In the genomic region with DNA sequence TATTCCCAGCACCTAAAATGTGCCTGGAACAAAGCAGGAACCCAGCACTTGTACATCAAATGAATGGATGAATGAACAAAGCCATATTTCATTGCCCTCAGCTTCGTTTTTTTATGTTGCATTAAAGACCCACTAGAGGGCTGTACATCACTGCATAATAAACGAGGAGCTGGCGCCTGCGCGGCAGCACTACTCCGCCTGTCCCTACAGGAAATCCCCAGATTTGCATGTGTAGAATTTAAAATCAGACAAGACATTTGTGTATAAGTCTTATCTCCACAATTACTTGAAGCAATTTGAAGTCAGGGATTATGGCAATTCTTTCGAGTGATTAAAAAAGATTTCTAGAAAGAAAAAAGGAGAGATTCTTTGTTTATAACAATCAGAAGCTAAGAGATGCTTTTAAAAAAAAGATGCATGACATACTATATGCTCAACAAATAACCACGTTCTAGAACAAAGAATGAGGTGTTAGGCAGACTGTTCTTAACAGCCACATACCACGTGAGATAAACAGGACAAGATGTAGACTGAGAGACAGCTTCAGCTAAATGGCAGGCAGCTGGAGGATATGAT, we compare ENCODE assay signal across 8 cellular contexts. TPM values are rescaled to one million over a fixed set of nuclear protein-coding genes. Genes with fewer than 3 reads are reported as not detected.
DNase-seq lines count a peak whose midpoint lies in the region; ATAC-seq and TF ChIP-seq lines count a peak whose summit lies in the region.

No MANE protein-coding gene starts in this region.

- H3K27me3 ChIP-seq in GM23248 (replicated peaks; ENCODE audit: insufficient read depth), result no peaks in the 10 kb centered on the region
- H3K27me3 ChIP-seq in Karpas-422 (ENCODE audit: low read length), result no peaks in the 10 kb centered on the region
- no peaks in the 10 kb centered on the region for H3K27me3 ChIP-seq in PC-3 (ENCODE audit: low read length)

- H3K4me2 ChIP-seq in GM23248 (ENCODE audit: unreplicated experiment) (peak overlapping the region; percentile 18), Karpas-422 (ENCODE audit: low read depth, low read length, poor library complexity, severe bottlenecking) (peak overlapping the region; percentile 54), PC-3 (ENCODE audit: low read length) (peak overlapping the region; percentile 17; the same call in 1 of the 2 replicates)

- H3K27ac ChIP-seq in GM23248 (no peak overlapping the region), Karpas-422 (ENCODE audit: low read length) (no peak overlapping the region), PC-3 (ENCODE audit: low read length) (no peak overlapping the region)

- H3K9ac ChIP-seq in GM23248 (no peak overlapping the region), Karpas-422 (ENCODE audit: low read length) (no peak overlapping the region), PC-3 (ENCODE audit: low read length) (no peak overlapping the region)

- H3K79me2 ChIP-seq in GM23248 (ENCODE audit: insufficient read depth) (no peaks in the 10 kb centered on the region), Karpas-422 (ENCODE audit: low read length) (no peaks in the 10 kb centered on the region), PC-3 (ENCODE audit: low read length) (no peaks in the 10 kb centered on the region)

- no peak overlapping the region for H3K4me3 ChIP-seq in GM23248
- H3K4me3 ChIP-seq in Karpas-422 (ENCODE audit: low read length), result no peak overlapping the region
- no peak overlapping the region for H3K4me3 ChIP-seq in PC-3 (ENCODE audit: low read length)

- in situ Hi-C loops in GM23248 (cut with MboI), result loop anchor here (10.0 to 25.0 kb wide), 2 partner anchors 331 to 774 kb away; no protein-coding TSS in a partner anchor

- TF ChIP-seq CTCF in PC-3 (conservative IDR thresholded peaks at IDR 0.05; ENCODE audit: low read depth, low read length) (peak; percentile 91), nephron progenitor cell (IDR thresholded peaks at IDR 0.05) (peak; percentile 65)

- H2AFZ ChIP-seq in GM23248, result peak overlapping the region; percentile 83
- H2AFZ ChIP-seq in Karpas-422 (ENCODE audit: low read length), result no peak overlapping the region
- peak overlapping the region; percentile 72 for H2AFZ ChIP-seq in PC-3 (ENCODE audit: low read length)

- H3K36me3 ChIP-seq in GM23248 (ENCODE audit: low read depth), result no peaks in the 10 kb centered on the region
- H3K36me3 ChIP-seq in Karpas-422 (ENCODE audit: insufficient read depth, low read length), result no peaks in the 10 kb centered on the region
- no peaks in the 10 kb centered on the region for H3K36me3 ChIP-seq in PC-3 (ENCODE audit: low read depth, low read length)

- CTCF ChIA-PET in PC-3 (lab: Charles Lee), result interaction anchor here (0.6 to 1.9 kb wide), 12 partner anchors 10 to 1812 kb away, joined by 3 to 32 read pairs (median 4); a partner anchor contains a TSS

- DNase-seq in EH (ENCODE audit: low read depth), result peak; percentile 86
- DNase-seq in GM23248, result peak; percentile 94
- DNase-seq in Karpas-422, result peak; percentile 94
- peak; percentile 94 for DNase-seq in PC-3
- DNase-seq in activated T-cell treated with anti-CD3 and anti-CD28 coated beads for 24 hours (ENCODE audit: low read depth), result peak; percentile 65
- DNase-seq in erythroblast (lab: John Stamatoyannopoulos, UW), result peak; percentile 88
- peak; percentile 63 for DNase-seq in nephron progenitor cell
- DNase-seq in stimulated activated naive CD8-positive, alpha-beta T cell treated with anti-CD3 and anti-CD28 coated beads, Interleukin-15, Interleukin-2, amounts not matched to agents 100 U/mL and 50 U/mL, for 24 hours, result peak; percentile 65

- no peak overlapping the region for H3K27ac Mint-ChIP-seq in nephron progenitor cell

- no peaks in the 10 kb centered on the region for H3K9me2 ChIP-seq in GM23248 (ENCODE audit: insufficient read depth)
- no peaks in the 10 kb centered on the region for H3K9me2 ChIP-seq in Karpas-422 (replicated peaks; ENCODE audit: insufficient read depth, low read length)
- H3K9me2 ChIP-seq in PC-3 (replicated peaks; ENCODE audit: low read length), result no peaks in the 10 kb centered on the region

- no peak overlapping the region for H3K4me3 Mint-ChIP-seq in nephron progenitor cell

- intact Hi-C loops in PC-3 (cut with micrococcal nuclease), result loop anchor here (1.0 to 10.0 kb wide), 9 partner anchors 149 to 775 kb away; a partner anchor contains a TSS

- POLR2A ChIA-PET in PC-3 (lab: Charles Lee; ENCODE audit: unreplicated experiment), result interaction anchor here (0.6 to 0.8 kb wide), 2 partner anchors 16 to 1339 kb away, joined by 5 to 7 read pairs; no protein-coding TSS in a partner anchor

- H3K9me3 Mint-ChIP-seq in nephron progenitor cell, result no peaks in the 10 kb centered on the region

- H3K9me3 ChIP-seq in GM23248 (ENCODE audit: low read depth) (no peaks in the 10 kb centered on the region), Karpas-422 (ENCODE audit: low read length) (no peaks in the 10 kb centered on the region), PC-3 (ENCODE audit: low read length) (no peaks in the 10 kb centered on the region)

- H4K20me1 ChIP-seq in GM23248 (ENCODE audit: insufficient read depth) (no peaks in the 10 kb centered on the region), Karpas-422 (ENCODE audit: insufficient read depth, low read depth, low read length) (no peaks in the 10 kb centered on the region), PC-3 (ENCODE audit: low read length) (no peaks in the 10 kb centered on the region)

- H3K4me1 Mint-ChIP-seq in nephron progenitor cell, result peaks cover 30% of the 10 kb centered on the region

- peak; percentile 90 for ATAC-seq in PC-3
- peak; percentile 89 for ATAC-seq in stimulated activated naive CD8-positive, alpha-beta T cell treated with anti-CD3 and anti-CD28 coated beads, Interleukin-15, Interleukin-2, amounts not matched to agents 100 U/mL and 50 U/mL, for 24 hours

- peaks cover 4% of the 10 kb centered on the region; the same call in 1 of the 2 replicates for H3K4me1 ChIP-seq in GM23248 (ENCODE audit: insufficient read depth)
- H3K4me1 ChIP-seq in Karpas-422 (ENCODE audit: low read length), result peaks cover 27% of the 10 kb centered on the region
- peaks cover 7% of the 10 kb centered on the region; the same call in 1 of the 2 replicates for H3K4me1 ChIP-seq in PC-3 (ENCODE audit: insufficient read depth, low read length)

- no peaks in the 10 kb centered on the region for H3K36me3 Mint-ChIP-seq in nephron progenitor cell (ENCODE audit: low read depth)

- peaks cover 13% of the 10 kb centered on the region for H3K27me3 Mint-ChIP-seq in nephron progenitor cell (ENCODE audit: low read depth, poor library complexity)

- 1 to 2% methylated on average over 9 of the region's 9 CpGs for WGBS in GM23248 (ENCODE audit: low coverage in 1 of 2, low lambda C conversion rate in 2 of 2, missing lambda C conversion rate in 2 of 2), 2 experiments

- H3F3A ChIP-seq in GM23248 (ENCODE audit: insufficient read depth) (peaks cover 7% of the 10 kb centered on the region; the same call in 1 of the 2 replicates), PC-3 (ENCODE audit: low read length, unreplicated experiment) (no peaks in the 10 kb centered on the region)

- no TSS peak for BruUV-seq in PC-3 (replicated peaks; lab: Mats Ljungman, UMichigan)

- TF ChIP-seq POLR2A in erythroblast (IDR thresholded peaks at IDR 0.05; ENCODE audit: low read length), result no peak

RNA-seq across cellular contexts. Expression of a gene that starts 5.4 kb away (rescaled TPM):
- 11.3 and 13.8 TPM in 2 replicates for total RNA-seq in GM23248 (2014; rRNA removed; shearing (Covaris generic))
- polyA plus RNA-seq in GM23248 (2016; fragmentation: Nextera tagmentation; extraction: Ambion mirVana), result 10.6 TPM in 2 replicates
- total RNA-seq in Karpas-422 (2014; rRNA removed; shearing (Covaris generic); ENCODE audit: low replicate concordance), result 25.9 and 35.0 TPM in 2 replicates
- 42.7 and 47.5 TPM in 2 replicates for total RNA-seq in PC-3 (2014; rRNA removed)
